Comparison of ENCODE assay signal across 8 cellular contexts in the genomic region with DNA sequence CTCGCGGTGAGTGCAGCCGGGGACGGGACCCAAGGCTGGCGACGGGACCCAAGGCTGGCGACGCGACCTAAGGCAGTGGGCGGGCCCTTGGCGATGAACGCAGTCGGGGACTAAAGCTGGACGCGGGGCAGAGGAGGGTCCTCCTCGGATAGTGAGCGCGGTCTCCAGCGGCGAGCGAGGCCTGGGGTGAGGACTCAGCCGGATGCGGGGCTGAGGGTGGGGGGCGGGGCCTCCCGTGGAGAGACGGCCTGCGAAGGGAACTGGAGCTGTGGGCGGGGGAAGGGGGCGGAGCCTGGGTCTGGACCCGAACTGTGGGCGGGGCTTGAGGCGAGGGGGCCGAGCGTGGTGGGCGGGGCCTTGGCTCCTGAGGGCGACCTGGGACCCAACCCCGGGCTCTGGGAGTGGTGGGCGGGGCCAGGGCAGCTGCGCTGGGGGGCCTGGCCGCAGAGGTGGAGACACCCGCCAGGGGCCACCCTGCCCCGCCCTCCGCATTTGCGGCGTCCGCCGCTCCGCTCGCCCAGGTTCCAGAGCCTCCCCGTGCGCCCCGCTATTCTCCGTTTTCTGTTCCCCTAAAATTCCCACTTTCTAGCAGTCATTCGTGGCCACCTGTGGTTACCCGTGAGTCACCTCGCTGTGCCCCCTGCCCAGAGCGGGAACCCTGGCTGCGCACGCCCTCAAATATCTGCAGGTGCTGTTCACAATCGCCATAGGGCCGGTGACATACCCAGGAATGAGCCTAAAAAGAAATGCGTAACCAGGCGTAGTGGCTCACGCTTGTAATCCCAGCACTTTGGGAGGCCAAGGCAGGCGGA. TPM values are rescaled to one million over a fixed set of nuclear protein-coding genes. Genes with fewer than 3 reads are reported as not detected.
A peak's percentile ranks its signal among the peaks of the same experiment; 100 is the strongest.
DNase-seq lines count a peak whose midpoint lies in the region; ATAC-seq and TF ChIP-seq lines count a peak whose summit lies in the region.

No MANE protein-coding gene starts in this region.

- no peaks in the 10 kb centered on the region for H3K9me3 ChIP-seq in smooth muscle cell (replicated peaks; ENCODE audit: low read depth)

- peak overlapping the region; percentile 99 for H2AFZ ChIP-seq in smooth muscle cell (ENCODE audit: low read depth)

- H3K4me1 ChIP-seq in smooth muscle cell (ENCODE audit: low read depth), result no peaks in the 10 kb centered on the region

- peaks cover 10% of the 10 kb centered on the region for H3F3A ChIP-seq in smooth muscle cell (ENCODE audit: low read depth)

- H3K4me1 Mint-ChIP-seq in activated B cell treated with CpG ODN at 0.5 μM for 24 hours, result peaks cover 13% of the 10 kb centered on the region
- H3K4me1 Mint-ChIP-seq in immature natural killer cell, result peaks cover 36 to 40% of the 10 kb centered on the region in 2 donors

- H3K79me2 ChIP-seq in smooth muscle cell (ENCODE audit: low read depth), result peaks cover 37% of the 10 kb centered on the region

- H3K27ac Mint-ChIP-seq in activated B cell treated with CpG ODN at 0.5 μM for 24 hours (peak overlapping the region; percentile 89), immature natural killer cell (peak overlapping the region; percentile 83 to 95 (median 92))

- no peaks in the 10 kb centered on the region for H3K27me3 Mint-ChIP-seq in activated B cell treated with CpG ODN at 0.5 μM for 24 hours
- H3K27me3 Mint-ChIP-seq in immature natural killer cell (ENCODE audit: low read depth in 3 of 3), result peaks cover 4 to 19% (median 8%) of the 10 kb centered on the region in 3 donors

- H3K9me3 Mint-ChIP-seq in activated B cell treated with CpG ODN at 0.5 μM for 24 hours (no peaks in the 10 kb centered on the region), immature natural killer cell (no peaks in the 10 kb centered on the region)

- CTCF ChIA-PET in activated B cell treated with CpG ODN at 0.5 μM for 24 hours (lab: Charles Lee), result interaction anchor here (0.6 to 1.5 kb wide), 4 partner anchors 10 to 211 kb away, joined by 3 to 5 read pairs (median 3); a partner anchor contains a TSS

- H4K20me1 ChIP-seq in smooth muscle cell (ENCODE audit: low read depth), result peaks cover 38% of the 10 kb centered on the region

- H3K27me3 ChIP-seq in smooth muscle cell (ENCODE audit: low read depth), result no peaks in the 10 kb centered on the region

- H3K36me3 Mint-ChIP-seq in activated B cell treated with CpG ODN at 0.5 μM for 24 hours (ENCODE audit: low read depth) (peaks cover 2% of the 10 kb centered on the region), immature natural killer cell (no peaks in the 10 kb centered on the region)

- intact Hi-C loops in activated B cell treated with CpG ODN at 0.5 μM for 24 hours (cut with micrococcal nuclease), result loop anchor here (1.0 to 5.0 kb wide), 7 partner anchors 13 to 475 kb away; a partner anchor contains a TSS

- WGBS in smooth muscle cell (ENCODE audit: low lambda C conversion rate), result 3% methylated on average over 29 of the region's 65 CpGs

- peak overlapping the region; percentile 89 for H3K27ac ChIP-seq in smooth muscle cell (ENCODE audit: low read depth)

- DNase-seq in AG08395 (ENCODE audit: low spot score) (peak; percentile 99), NCI-H2227 (lab: John Stamatoyannopoulos, UW; ENCODE audit: unreplicated experiment) (peak; percentile 94), activated B cell treated with CpG ODN at 0.5 μM for 24 hours (peak; percentile 100), cardiac fibroblast (ENCODE audit: low read depth in 2 of 2) (peak; percentile 96), immature natural killer cell (peak; percentile 94 to 96 (median 96)), smooth muscle cell (lab: John Stamatoyannopoulos, UW; ENCODE audit: unreplicated experiment) (peak; percentile 98)

- peak overlapping the region; percentile 97 for H3K4me2 ChIP-seq in smooth muscle cell

- POLR2A ChIA-PET in activated B cell treated with CpG ODN at 0.5 μM for 24 hours (lab: Charles Lee), result interaction anchor here (0.6 to 2.6 kb wide), 24 partner anchors 9 to 644 kb away, joined by 3 to 57 read pairs (median 3); a partner anchor contains a TSS

- peak overlapping the region; percentile 84 for H3K9ac ChIP-seq in smooth muscle cell (ENCODE audit: low read depth)

- peak; percentile 57 for ATAC-seq in GM18909 (IDR thresholded peaks at IDR 0.05; ENCODE audit: poor library complexity, unreplicated experiment)
- ATAC-seq in HG03139 (IDR thresholded peaks at IDR 0.05; ENCODE audit: unreplicated experiment), result peak; percentile 53
- peak; percentile 80 for ATAC-seq in activated B cell treated with CpG ODN at 0.5 μM for 24 hours (ENCODE audit: low read depth)

- H3K4me3 Mint-ChIP-seq in activated B cell treated with CpG ODN at 0.5 μM for 24 hours, result peak overlapping the region; percentile 89
- peak overlapping the region; percentile 86 to 89 (median 89) for H3K4me3 Mint-ChIP-seq in immature natural killer cell

- H3K4me3 ChIP-seq in cardiac fibroblast (replicated peaks in 1 of 2; ENCODE audit: low read depth in 2 of 2, low read length in 2 of 2) (peak overlapping the region; percentile 78 to 84), smooth muscle cell (peak overlapping the region; percentile 91)

- TF ChIP-seq CTCF in activated B cell treated with CpG ODN at 0.5 μM for 24 hours (IDR thresholded peaks at IDR 0.05) (no peak), cardiac fibroblast (IDR thresholded peaks at IDR 0.05; ENCODE audit: low read depth, low read length) (no peak), smooth muscle cell (IDR thresholded peaks at IDR 0.05; ENCODE audit: borderline replicate concordance, insufficient read depth, poor library complexity, severe bottlenecking) (no peak)

- no peaks in the 10 kb centered on the region for H3K36me3 ChIP-seq in smooth muscle cell (ENCODE audit: low read depth)

RNA-seq across cellular contexts. Expression of a gene that starts 0.5 kb away (rescaled TPM):
- total RNA-seq in activated B cell treated with CpG ODN at 0.5 μM for 24 hours (28.7 and 32.8 TPM in 2 replicates), smooth muscle cell (9.8 and 15.9 TPM in 2 replicates)
- polyA plus RNA-seq in immature natural killer cell (10 to 100 TPM in 1 of 3 donors, 1 to 10 TPM in 2; 2.9 to 11.0 (median 8.0) TPM), smooth muscle cell (12.5 and 20.7 TPM in 2 replicates)

RNA-seq across cellular contexts. Expression of a gene that starts 13.2 kb away (rescaled TPM):
- 37.4 and 48.0 TPM in 2 replicates for total RNA-seq in activated B cell treated with CpG ODN at 0.5 μM for 24 hours
- polyA plus RNA-seq in immature natural killer cell, result 1 to 10 TPM; 2.0 to 3.3 (median 2.7) TPM
- 36.9 and 37.3 TPM in 2 replicates for total RNA-seq in smooth muscle cell
- polyA plus RNA-seq in smooth muscle cell, result 49.1 and 57.7 TPM in 2 replicates

RNA-seq across cellular contexts. Expression of a gene that starts 53.0 kb away (rescaled TPM):
- total RNA-seq in activated B cell treated with CpG ODN at 0.5 μM for 24 hours (17.5 and 21.0 TPM in 2 replicates), smooth muscle cell (22.7 and 27.0 TPM in 2 replicates)
- polyA plus RNA-seq in immature natural killer cell (10 to 100 TPM in 2 of 3 donors, 1 to 10 TPM in 1; 3.7 to 13.3 (median 13.1) TPM), smooth muscle cell (40.3 and 41.8 TPM in 2 replicates)

Comparison
In these comparisons a context has a peak if more than half of its experiments do, and no peak if none do; other contexts are left out.
1. Peak in every context shown above with its lines: DNase-seq, ATAC-seq, H3K4me3 ChIP-seq and H3K27ac ChIP-seq.